ENCODE assay signal across 1 cellular context in the genomic region with DNA sequence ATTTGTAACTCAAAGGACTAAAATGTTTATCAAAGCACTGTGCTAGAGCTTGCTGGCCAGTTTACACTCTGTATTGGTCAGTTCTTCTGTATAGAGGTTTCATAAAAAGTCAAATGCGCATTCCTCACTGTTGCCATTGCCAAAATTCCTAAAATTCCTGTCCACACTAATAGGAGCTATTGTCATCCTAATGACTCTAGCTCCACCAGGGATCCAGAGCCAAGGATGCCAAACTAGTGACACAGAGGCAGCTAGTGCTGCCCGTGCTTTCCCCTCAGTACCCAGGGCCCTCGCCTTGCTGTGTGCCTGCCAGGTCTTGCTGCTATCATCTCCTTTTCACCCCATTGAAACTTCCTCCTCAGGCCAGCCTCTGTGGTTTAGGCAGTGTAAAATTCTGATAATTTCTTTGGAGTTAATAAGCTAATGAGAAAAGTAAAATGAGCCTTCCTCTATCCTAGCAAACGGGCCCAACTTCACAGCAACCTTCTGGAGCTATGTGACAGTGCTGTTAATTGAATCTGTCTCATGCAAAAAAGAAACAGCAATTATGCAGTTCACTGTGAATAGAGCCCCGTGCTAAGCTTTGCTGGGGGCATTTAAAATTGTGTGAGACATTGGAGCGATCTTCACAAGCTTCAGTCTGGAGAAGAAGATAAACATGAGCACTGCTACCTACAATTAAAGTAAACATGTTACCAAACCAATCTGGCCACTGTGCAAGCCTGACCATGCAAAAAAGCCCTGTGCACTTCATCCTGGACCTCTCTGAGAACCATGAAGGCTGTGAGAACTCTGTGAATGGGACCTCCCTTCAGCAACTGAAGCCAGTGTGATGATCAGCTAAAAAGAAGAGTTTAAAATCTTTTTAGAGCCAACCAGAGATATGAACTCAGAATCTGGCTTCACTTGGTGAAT.
TF ChIP-seq lines count a peak whose summit lies in the region.

No MANE protein-coding gene starts in this region.

TF ChIP-seq in IMR-90, 13 proteins besides CTCF, POLR2A, EP300 and RAD21 (continued from another document):
- TF ChIP-seq BHLHE40 (IDR thresholded peaks at IDR 0.05; ENCODE audit: low read depth, low read length) (peak; percentile 84), MXI1 (IDR thresholded peaks at IDR 0.05; ENCODE audit: borderline replicate concordance, low read depth, low read length) (peak; percentile 18; the same call in 1 of the 2 replicates)
